ENCODE assay signal across 9 cellular contexts in the genomic region with DNA sequence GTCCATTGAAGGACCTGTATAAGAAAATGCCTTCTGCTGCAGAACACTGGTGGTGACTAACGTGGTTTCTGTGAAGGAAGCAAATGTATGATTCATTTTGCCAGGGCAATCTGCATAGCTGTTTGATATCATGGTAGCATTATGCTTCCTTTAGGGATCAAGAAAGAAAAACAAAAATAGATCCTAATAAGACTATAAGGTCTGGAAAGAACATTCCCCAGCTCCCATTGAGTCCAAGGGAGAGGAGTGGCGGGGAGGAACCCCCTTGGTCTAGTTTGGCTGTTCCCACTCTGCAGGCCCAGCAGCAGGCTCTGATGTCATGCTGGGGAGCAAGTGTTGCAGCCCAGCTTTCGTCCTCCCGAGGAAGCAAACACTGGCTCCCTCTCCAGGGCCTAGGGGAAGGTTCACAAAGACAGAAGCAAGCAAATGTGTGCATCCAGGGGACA.
DNase-seq lines count a peak whose midpoint lies in the region; ATAC-seq and TF ChIP-seq lines count a peak whose summit lies in the region.
"Had no signal": no experiment of that assay in that cellular context is flagged by ENCODE, and none has a peak within 500 bp of the region (broad histone marks: within the 10 kb centered on the region; RNA-seq: fewer than 3 reads in every experiment).

No MANE protein-coding gene starts in this region.

- H2AFZ ChIP-seq in GM23248 (no peak overlapping the region), neural progenitor cell (replicated peaks) (peak overlapping the region; percentile 61)

- peaks cover 23% of the 10 kb centered on the region for H3K27me3 ChIP-seq in GM23248 (replicated peaks; ENCODE audit: insufficient read depth)
- H3K27me3 ChIP-seq in NT2/D1 (ENCODE audit: insufficient read depth, insufficient read length) = no peaks in the 10 kb centered on the region
- no peaks in the 10 kb centered on the region for H3K27me3 ChIP-seq in neural progenitor cell
- H3K27me3 ChIP-seq in sigmoid colon = no peaks in the 10 kb centered on the region

- H3K27ac Mint-ChIP-seq in endothelial cell (ENCODE audit: unreplicated experiment) = no peak overlapping the region
- H3K27ac Mint-ChIP-seq in neural progenitor cell = no peak overlapping the region
- H3K27ac Mint-ChIP-seq: activated naive CD4-positive, alpha-beta T cell treated with anti-CD3 and anti-CD28 coated beads for 36 hours had no signal

- no peak overlapping the region for H3K4me2 ChIP-seq in GM23248 (ENCODE audit: unreplicated experiment)
- H3K4me2 ChIP-seq in neural progenitor cell = no peak overlapping the region

- DNase-seq in GM23248 (peak; percentile 78), NT2/D1 (ENCODE audit: low read depth, low spot score) (peak; percentile 55), endothelial cell (ENCODE audit: low spot score) (peak; percentile 47), neural progenitor cell (ENCODE audit: low spot score) (peak; percentile 83), sigmoid colon (no peak)
- no peak for DNase-seq in activated effector memory CD4-positive, alpha-beta T cell treated with anti-CD3 and anti-CD28 coated beads, Interleukin-2, amount 50 U/mL, for 16 hours

- intact Hi-C loops in sigmoid colon (cut with DNase I) = loop anchor here (5.0 kb wide), 1 partner anchor 403 kb away; no protein-coding TSS in a partner anchor

- H3K4me3 Mint-ChIP-seq in endothelial cell (ENCODE audit: unreplicated experiment) (no peak overlapping the region), neural progenitor cell (no peak overlapping the region)
- H3K4me3 Mint-ChIP-seq: activated naive CD4-positive, alpha-beta T cell treated with anti-CD3 and anti-CD28 coated beads for 36 hours had no signal

- no peak for TF ChIP-seq POLR2A in sigmoid colon (IDR thresholded peaks at IDR 0.05)

- no peaks in the 10 kb centered on the region for H4K20me1 ChIP-seq in GM23248 (ENCODE audit: insufficient read depth)
- H4K20me1 ChIP-seq in neural progenitor cell (ENCODE audit: low read depth) = no peaks in the 10 kb centered on the region

- TF ChIP-seq CTCF in endothelial cell (IDR thresholded peaks at IDR 0.05; ENCODE audit: unreplicated experiment) = no peak
- TF ChIP-seq CTCF in neural progenitor cell (IDR thresholded peaks at IDR 0.05) = peak; percentile 49
- TF ChIP-seq CTCF in sigmoid colon (IDR thresholded peaks at IDR 0.05) = no peak

- H3K9me2 ChIP-seq in GM23248 (ENCODE audit: insufficient read depth) = no peaks in the 10 kb centered on the region

- no peak for TF ChIP-seq EP300 in sigmoid colon (IDR thresholded peaks at IDR 0.05)

- H3K4me1 ChIP-seq in GM23248 (ENCODE audit: insufficient read depth) (peaks cover 10% of the 10 kb centered on the region), NT2/D1 (ENCODE audit: insufficient read depth, insufficient read length) (peaks cover 3% of the 10 kb centered on the region), neural progenitor cell (peaks cover 12% of the 10 kb centered on the region), sigmoid colon (no peaks in the 10 kb centered on the region)

- H3K79me2 ChIP-seq in GM23248 (ENCODE audit: insufficient read depth) (no peaks in the 10 kb centered on the region), neural progenitor cell (ENCODE audit: low read depth) (no peaks in the 10 kb centered on the region)

- in situ Hi-C loops in GM23248 (cut with MboI) = loop anchor here (25.0 kb wide), 1 partner anchor 398 kb away; no protein-coding TSS in a partner anchor

- H3K4me3 ChIP-seq in GM23248 (no peak overlapping the region), NT2/D1 (ENCODE audit: insufficient read length, low read depth) (no peak overlapping the region), neural progenitor cell (no peak overlapping the region), sigmoid colon (no peak overlapping the region)

- H3K4me1 Mint-ChIP-seq in endothelial cell (ENCODE audit: unreplicated experiment) (peaks cover 11% of the 10 kb centered on the region), neural progenitor cell (peaks cover 18% of the 10 kb centered on the region)

- H3K27ac ChIP-seq in GM23248 = no peak overlapping the region
- no peak overlapping the region for H3K27ac ChIP-seq in neural progenitor cell
- H3K27ac ChIP-seq in sigmoid colon = no peak overlapping the region

- H3K36me3 ChIP-seq in GM23248 (ENCODE audit: low read depth) (no peaks in the 10 kb centered on the region), NT2/D1 (ENCODE audit: insufficient read depth, insufficient read length, low read length) (no peaks in the 10 kb centered on the region), neural progenitor cell (no peaks in the 10 kb centered on the region), sigmoid colon (no peaks in the 10 kb centered on the region)

- H3K9me3 ChIP-seq in GM23248 (ENCODE audit: low read depth) = no peaks in the 10 kb centered on the region
- H3K9me3 ChIP-seq in NT2/D1 (ENCODE audit: insufficient read depth, low read length) = peaks cover 6% of the 10 kb centered on the region; the same call in 1 of the 2 replicates
- no peaks in the 10 kb centered on the region for H3K9me3 ChIP-seq in neural progenitor cell (ENCODE audit: low read depth)
- no peaks in the 10 kb centered on the region for H3K9me3 ChIP-seq in sigmoid colon

- ATAC-seq in HG03045 (IDR thresholded peaks at IDR 0.05; ENCODE audit: unreplicated experiment) (no peak), HG03442 (IDR thresholded peaks at IDR 0.05; ENCODE audit: unreplicated experiment) (no peak)

- H3F3A ChIP-seq in GM23248 (ENCODE audit: insufficient read depth) (peaks cover 4% of the 10 kb centered on the region; the same call in 1 of the 2 replicates), neural progenitor cell (ENCODE audit: low read depth) (peaks cover 17% of the 10 kb centered on the region)

- 23% methylated on average over 4 of the region's 4 CpGs for WGBS in GM23248 (ENCODE audit: low coverage in 1 of 2, low lambda C conversion rate in 2 of 2, missing lambda C conversion rate in 2 of 2), 2 experiments
- 62 to 66% methylated on average over 4 of the region's 4 CpGs for WGBS in sigmoid colon, 2 donors

- H3K9ac ChIP-seq in GM23248 (no peak overlapping the region), NT2/D1 (ENCODE audit: insufficient read length, low read depth) (peak overlapping the region; percentile 21), neural progenitor cell (no peak overlapping the region)

- H3K36me3 Mint-ChIP-seq in endothelial cell (ENCODE audit: low read depth, unreplicated experiment) (no peaks in the 10 kb centered on the region), neural progenitor cell (no peaks in the 10 kb centered on the region)

- no peaks in the 10 kb centered on the region for H3K9me3 Mint-ChIP-seq in endothelial cell (ENCODE audit: unreplicated experiment)
- H3K9me3 Mint-ChIP-seq in neural progenitor cell = peaks cover 4% of the 10 kb centered on the region
- H3K9me3 Mint-ChIP-seq: activated naive CD4-positive, alpha-beta T cell treated with anti-CD3 and anti-CD28 coated beads for 36 hours had no signal

- H3K27me3 Mint-ChIP-seq in endothelial cell (ENCODE audit: unreplicated experiment) (peaks cover 2% of the 10 kb centered on the region), neural progenitor cell (ENCODE audit: insufficient read depth, low read depth) (peaks cover 2% of the 10 kb centered on the region)

Comparison
In these comparisons a context has a peak if more than half of its experiments do, and no peak if none do; other contexts are left out.
1. DNase-seq: peak in GM23248 (single experiment), NT2/D1 (single experiment), endothelial cell (single experiment) and neural progenitor cell (single experiment); none in sigmoid colon (single experiment) and activated effector memory CD4-positive, alpha-beta T cell treated with anti-CD3 and anti-CD28 coated beads, Interleukin-2, amount 50 U/mL, for 16 hours (single experiment).